Comparison of ENCODE assay signal across 9 cellular contexts in genomic region chr6:87860902-87861301, GRCh38.
"Had no signal": no experiment of that assay in that cellular context is flagged by ENCODE, and none has a peak within 500 bp of the region (broad histone marks: within the 10 kb centered on the region; RNA-seq: fewer than 3 reads in every experiment).

No MANE protein-coding gene starts in this region.

- H3K27ac ChIP-seq: GM23248 had no signal

- H3K4me1 ChIP-seq: HAP-1 had no signal

- H3K36me3 ChIP-seq: HAP-1 had no signal

- H3K4me3 ChIP-seq: GM23248, GM23338, HAP-1 had no signal

- H2AFZ ChIP-seq: GM23248, GM23338 had no signal

- ATAC-seq: GM23338, HCT116 had no signal

- H3K9ac ChIP-seq: GM23248 had no signal

- H3K9me3 ChIP-seq: HAP-1 had no signal

- H3K4me2 ChIP-seq: GM23338 had no signal

- DNase-seq: GM23248, GOT3, H7, H9, HCEC 1CT, HFFc6 had no signal
